In genomic region chr1:179017383-179018326, GRCh38 we compare ENCODE assay signal across 9 cellular contexts. TPM values are rescaled to one million over a fixed set of nuclear protein-coding genes. Genes with fewer than 3 reads are reported as not detected.
DNase-seq lines count a peak whose midpoint lies in the region; ATAC-seq, FAIRE-seq and TF ChIP-seq lines count a peak whose summit lies in the region.
"Had no signal": no experiment of that assay in that cellular context is flagged by ENCODE, and none has a peak within 500 bp of the region (broad histone marks: within the 10 kb centered on the region; RNA-seq: fewer than 3 reads in every experiment).

No MANE protein-coding gene starts in this region.

- H3K79me2 ChIP-seq in Karpas-422 (ENCODE audit: low read length) = no peaks in the 10 kb centered on the region

- FAIRE-seq in A549 (lab: Jason Lieb, UNC) (no peak), bronchial epithelial cell (lab: Jason Lieb, UNC) (no peak)

- H3K27ac Mint-ChIP-seq in stimulated activated naive CD8-positive, alpha-beta T cell treated with anti-CD3 and anti-CD28 coated beads, Interleukin-15, amount 100 ng/mL, for 72 hours = peak overlapping the region in 1 of 2 donors; percentile 42
- H3K27ac Mint-ChIP-seq in activated CD8-positive, alpha-beta memory T cell treated with anti-CD3 and anti-CD28 coated beads, Interleukin-2, amount 10 ng/mL, durations not matched to agents 7 days and 5 days = no peak overlapping the region
- H3K27ac Mint-ChIP-seq: T-helper 1 cell treated with Interleukin-12 subunit alpha and Interleukin-12 subunit beta and Interleukin-4 antibody, amounts not matched to agents 30 μg/mL and 1 μg/mL, for 36 hours had no signal

- WGBS in A549 (ENCODE audit: missing lambda C conversion rate) = 23% methylated on average over 3 of the region's 3 CpGs
- 8% methylated on average over 2 of the region's 3 CpGs for WGBS in mesenchymal stem cell
- WGBS in prostate gland = 46% methylated on average over 3 of the region's 3 CpGs

- H3K27me3 Mint-ChIP-seq in stimulated activated naive CD8-positive, alpha-beta T cell treated with anti-CD3 and anti-CD28 coated beads, Interleukin-15, amount 100 ng/mL, for 72 hours = peaks cover 9% of the 10 kb centered on the region
- peaks cover 3% of the 10 kb centered on the region for H3K27me3 Mint-ChIP-seq in activated CD8-positive, alpha-beta memory T cell treated with anti-CD3 and anti-CD28 coated beads, Interleukin-2, amount 10 ng/mL, durations not matched to agents 7 days and 5 days

- H3K4ac ChIP-seq in mesenchymal stem cell (ENCODE audit: low read depth in 1 of 2, low read length in 2 of 2) = no peak overlapping the region

- CTCF ChIA-PET in A549 (lab: Yijun Ruan, JAX) = interaction anchor here (0.6 to 5.6 kb wide), 9 partner anchors 9 to 805 kb away, joined by 3 to 99 read pairs (median 3); no protein-coding TSS in a partner anchor
- CTCF ChIA-PET in activated CD8-positive, alpha-beta memory T cell treated with anti-CD3 and anti-CD28 coated beads, Interleukin-2, amount 10 ng/mL, durations not matched to agents 7 days and 5 days (lab: Charles Lee) = interaction anchor here (0.7 to 1.2 kb wide), 4 partner anchors 11 to 352 kb away, joined by 3 to 5 read pairs (median 3); no protein-coding TSS in a partner anchor

- H3K27me3 ChIP-seq in bronchial epithelial cell (ENCODE audit: control insufficient read depth, insufficient read depth, low read length) = no peaks in the 10 kb centered on the region
- peaks cover 0 to 3% of the 10 kb centered on the region in 2 experiments for H3K27me3 ChIP-seq in mesenchymal stem cell (ENCODE audit: control insufficient read depth in 1 of 2, insufficient read depth in 1 of 2, low read length in 2 of 2)
- H3K27me3 ChIP-seq in prostate gland (replicated peaks; ENCODE audit: insufficient read depth) = no peaks in the 10 kb centered on the region
- no peaks in the 10 kb centered on the region for H3K27me3 ChIP-seq in Karpas-422 (ENCODE audit: low read length)

- no peak overlapping the region for H2BK120ac ChIP-seq in mesenchymal stem cell (ENCODE audit: low read depth, low read length)

- H3K79me1 ChIP-seq in mesenchymal stem cell (replicated peaks; ENCODE audit: low read length, poor library complexity, severe bottlenecking) = no peaks in the 10 kb centered on the region

- no peak overlapping the region for H2AK5ac ChIP-seq in mesenchymal stem cell (ENCODE audit: low read length, severe bottlenecking)

- no peak for TF ChIP-seq EP300 in A549 (IDR thresholded peaks at IDR 0.05)

- no peak overlapping the region for H3K23ac ChIP-seq in mesenchymal stem cell (ENCODE audit: low read length in 2 of 2)

- TF ChIP-seq POLR2A in A549 (IDR thresholded peaks at IDR 0.05; ENCODE audit: low read length) (no peak), prostate gland (IDR thresholded peaks at IDR 0.05) (no peak)

- H3K9me3 ChIP-seq in A549 = no peaks in the 10 kb centered on the region
- H3K9me3 ChIP-seq in mesenchymal stem cell (ENCODE audit: control insufficient read depth, low read length) = no peaks in the 10 kb centered on the region
- no peaks in the 10 kb centered on the region for H3K9me3 ChIP-seq in prostate gland
- H3K9me3 ChIP-seq in Karpas-422 (ENCODE audit: low read length) = no peaks in the 10 kb centered on the region

- H3K18ac ChIP-seq in mesenchymal stem cell (ENCODE audit: low read depth in 1 of 2, low read length in 2 of 2) = no peak overlapping the region

- no peak overlapping the region for H2BK15ac ChIP-seq in mesenchymal stem cell (ENCODE audit: low read depth, poor library complexity, severe bottlenecking)

- H3K4me1 Mint-ChIP-seq in stimulated activated naive CD8-positive, alpha-beta T cell treated with anti-CD3 and anti-CD28 coated beads, Interleukin-15, amount 100 ng/mL, for 72 hours = no peaks in the 10 kb centered on the region
- H3K4me1 Mint-ChIP-seq in activated CD8-positive, alpha-beta memory T cell treated with anti-CD3 and anti-CD28 coated beads, Interleukin-2, amount 10 ng/mL, durations not matched to agents 7 days and 5 days = no peaks in the 10 kb centered on the region

- H4K91ac ChIP-seq in mesenchymal stem cell (ENCODE audit: low read length) = no peak overlapping the region

- H3K4me3 ChIP-seq in A549 (peak overlapping the region; percentile 19; the same call in 2 of the 3 replicates), bronchial epithelial cell (ENCODE audit: low read depth, low read length) (no peak overlapping the region), mesenchymal stem cell (ENCODE audit: insufficient read depth in 1 of 2, low read depth in 1 of 2, low read length in 2 of 2) (peak overlapping the region in 1 of 2 experiments; percentile 51), prostate gland (no peak overlapping the region), Karpas-422 (ENCODE audit: low read length) (no peak overlapping the region)

- intact Hi-C loops in prostate gland (cut with DNase I) = no loop called here

- no peak overlapping the region for H3K14ac ChIP-seq in mesenchymal stem cell (ENCODE audit: low read length in 2 of 2)

- H3K4me2 ChIP-seq in A549 = peak overlapping the region; percentile 76
- H3K4me2 ChIP-seq in mesenchymal stem cell (ENCODE audit: low read length, poor library complexity, severe bottlenecking) = no peak overlapping the region
- H3K4me2 ChIP-seq in Karpas-422 (ENCODE audit: low read depth, low read length, poor library complexity, severe bottlenecking) = no peak overlapping the region

- no peaks in the 10 kb centered on the region for H4K20me1 ChIP-seq in Karpas-422 (ENCODE audit: insufficient read depth, low read depth, low read length)

- no peaks in the 10 kb centered on the region for H3K9me2 ChIP-seq in Karpas-422 (replicated peaks; ENCODE audit: insufficient read depth, low read length)

- H3K27ac ChIP-seq in A549 (peak overlapping the region; percentile 60 to 82), mesenchymal stem cell (ENCODE audit: low read length, poor library complexity, severe bottlenecking) (no peak overlapping the region), prostate gland (no peak overlapping the region), Karpas-422 (ENCODE audit: low read length) (no peak overlapping the region)

- ATAC-seq in A549 = peak in 1 of 2 experiments; percentile 52; a peak in 3 of 6 replicates
- no peak for ATAC-seq in stimulated activated naive CD8-positive, alpha-beta T cell treated with anti-CD3 and anti-CD28 coated beads, Interleukin-15, amount 100 ng/mL, for 72 hours
- ATAC-seq in activated CD8-positive, alpha-beta memory T cell treated with anti-CD3 and anti-CD28 coated beads, Interleukin-2, amount 10 ng/mL, durations not matched to agents 7 days and 5 days = no peak

- H3K9ac ChIP-seq in mesenchymal stem cell (ENCODE audit: low read length) (peak overlapping the region; percentile 56), Karpas-422 (ENCODE audit: low read length) (no peak overlapping the region)

- H2AFZ ChIP-seq in mesenchymal stem cell (ENCODE audit: low read depth, low read length) = no peak overlapping the region
- no peak overlapping the region for H2AFZ ChIP-seq in Karpas-422 (ENCODE audit: low read length)

- TF ChIP-seq RAD21 in A549 (conservative IDR thresholded peaks at IDR 0.05 in 1 of 2, IDR thresholded peaks at IDR 0.05 in 1 of 2) = no peak

- DNase-seq in A549 (ENCODE audit: low read depth in 1 of 2, low spot score in 1 of 2) (peak; percentile 40 to 56), M059J (ENCODE audit: low read depth) (peak; percentile 65), bronchial epithelial cell (ENCODE audit: low read depth) (peak; percentile 67), mesenchymal stem cell (peak; percentile 56), prostate gland (ENCODE audit: low spot score) (no peak), Karpas-422 (no peak)
- DNase-seq in stimulated activated naive CD8-positive, alpha-beta T cell treated with anti-CD3 and anti-CD28 coated beads, Interleukin-15, amount 100 ng/mL, for 72 hours = no peak
- DNase-seq in activated CD8-positive, alpha-beta memory T cell treated with anti-CD3 and anti-CD28 coated beads, Interleukin-2, amount 10 ng/mL, durations not matched to agents 7 days and 5 days = no peak

- H3K4me3 Mint-ChIP-seq in stimulated activated naive CD8-positive, alpha-beta T cell treated with anti-CD3 and anti-CD28 coated beads, Interleukin-15, amount 100 ng/mL, for 72 hours = no peak overlapping the region
- no peak overlapping the region for H3K4me3 Mint-ChIP-seq in activated CD8-positive, alpha-beta memory T cell treated with anti-CD3 and anti-CD28 coated beads, Interleukin-2, amount 10 ng/mL, durations not matched to agents 7 days and 5 days
- H3K4me3 Mint-ChIP-seq: T-helper 1 cell treated with Interleukin-12 subunit alpha and Interleukin-12 subunit beta and Interleukin-4 antibody, amounts not matched to agents 30 μg/mL and 1 μg/mL, for 36 hours had no signal

- POLR2A ChIA-PET in A549 (lab: Yijun Ruan, JAX) = no interaction called here

- H3K36me3 ChIP-seq in bronchial epithelial cell (ENCODE audit: control insufficient read depth, insufficient read depth, low read length) (no peaks in the 10 kb centered on the region), mesenchymal stem cell (ENCODE audit: control insufficient read depth in 1 of 2, insufficient read depth in 2 of 2, low read depth in 1 of 2, low read length in 2 of 2) (peaks cover 0 to 2% of the 10 kb centered on the region in 2 experiments), prostate gland (no peaks in the 10 kb centered on the region), Karpas-422 (ENCODE audit: insufficient read depth, low read length) (no peaks in the 10 kb centered on the region)

- H3K36me3 Mint-ChIP-seq in activated CD8-positive, alpha-beta memory T cell treated with anti-CD3 and anti-CD28 coated beads, Interleukin-2, amount 10 ng/mL, durations not matched to agents 7 days and 5 days = no peaks in the 10 kb centered on the region

- H2BK5ac ChIP-seq in mesenchymal stem cell (ENCODE audit: low read depth, low read length, poor library complexity, severe bottlenecking) = no peak overlapping the region

- H3K9me3 Mint-ChIP-seq in stimulated activated naive CD8-positive, alpha-beta T cell treated with anti-CD3 and anti-CD28 coated beads, Interleukin-15, amount 100 ng/mL, for 72 hours = no peaks in the 10 kb centered on the region
- no peaks in the 10 kb centered on the region for H3K9me3 Mint-ChIP-seq in activated CD8-positive, alpha-beta memory T cell treated with anti-CD3 and anti-CD28 coated beads, Interleukin-2, amount 10 ng/mL, durations not matched to agents 7 days and 5 days (ENCODE audit: low read depth)
- H3K9me3 Mint-ChIP-seq: T-helper 1 cell treated with Interleukin-12 subunit alpha and Interleukin-12 subunit beta and Interleukin-4 antibody, amounts not matched to agents 30 μg/mL and 1 μg/mL, for 36 hours had no signal

- peaks cover 36% of the 10 kb centered on the region for H3K4me1 ChIP-seq in A549
- H3K4me1 ChIP-seq in mesenchymal stem cell (ENCODE audit: control insufficient read depth, insufficient read depth, low read depth, low read length) = peaks cover 4% of the 10 kb centered on the region
- H3K4me1 ChIP-seq in prostate gland (replicated peaks) = no peaks in the 10 kb centered on the region
- H3K4me1 ChIP-seq in Karpas-422 (ENCODE audit: low read length) = no peaks in the 10 kb centered on the region

- TF ChIP-seq CTCF in A549 (IDR thresholded peaks at IDR 0.05) (no peak), bronchial epithelial cell (IDR thresholded peaks at IDR 0.05; ENCODE audit: insufficient read depth, low read length, severe bottlenecking) (no peak), prostate gland (IDR thresholded peaks at IDR 0.05) (no peak)

- H4K8ac ChIP-seq in mesenchymal stem cell (ENCODE audit: low read length) = no peak overlapping the region

- peak overlapping the region in 1 of 2 experiments; percentile 68 for H2BK12ac ChIP-seq in mesenchymal stem cell (ENCODE audit: low read length in 2 of 2)

RNA-seq across cellular contexts. Expression of gene FAM20B, which starts 8.0 kb away (rescaled TPM):
- polyA plus RNA-seq in A549 (2011; rRNA removed) (34.9 and 35.3 TPM in 2 replicates), A549 (2017; fragmentation: RNase III; extraction: RNeasy Plus Mini Kit Qiagen cat#74134 plus additional on column Dnase treatment) (24.2 to 25.3 TPM (median 25.3 TPM) in 3 replicates)
- polyA plus RNA-seq in A549 (2012; cell fraction: cytosol; rRNA removed) = 9.1 and 11.2 TPM in 2 replicates
- polyA plus RNA-seq in A549 (2012; cell fraction: nucleus; rRNA removed) = 4.5 and 6.5 TPM in 2 replicates
- 39.9 and 53.4 TPM in 2 replicates for polyA minus RNA-seq in A549 (2011; rRNA and poly(A)+ RNA removed)
- total RNA-seq in M059J (2014; rRNA removed; shearing (Covaris generic)) = 27.9 and 43.0 TPM in 2 replicates
- total RNA-seq in bronchial epithelial cell (39.5 and 51.1 TPM in 2 replicates), prostate gland (10 to 100 TPM; 20.1 to 21.6 TPM)
- 19.5 TPM for polyA plus RNA-seq in mesenchymal stem cell (2013, experiment 1 of 2)
- polyA plus RNA-seq in mesenchymal stem cell (2013, experiment 2 of 2) = 19.9 TPM
- 10 to 100 TPM; 23.8 to 30.7 TPM for total RNA-seq in activated CD8-positive, alpha-beta memory T cell treated with anti-CD3 and anti-CD28 coated beads, Interleukin-2, amount 10 ng/mL, durations not matched to agents 7 days and 5 days
- 23.2 and 30.0 TPM in 2 replicates for total RNA-seq in Karpas-422 (2014; rRNA removed; shearing (Covaris generic); ENCODE audit: low replicate concordance)

Comparison
In these comparisons a context has a peak if more than half of its experiments do, and no peak if none do; other contexts are left out.
1. DNase-seq: peak in A549 (2 of 2), M059J (single experiment), bronchial epithelial cell (single experiment) and mesenchymal stem cell (single experiment); none in prostate gland (single experiment), stimulated activated naive CD8-positive, alpha-beta T cell treated with anti-CD3 and anti-CD28 coated beads, Interleukin-15, amount 100 ng/mL, for 72 hours (0 of 2), activated CD8-positive, alpha-beta memory T cell treated with anti-CD3 and anti-CD28 coated beads, Interleukin-2, amount 10 ng/mL, durations not matched to agents 7 days and 5 days (single experiment) and Karpas-422 (single experiment).
2. H3K27ac ChIP-seq: peak in A549 (2 of 2); none in mesenchymal stem cell (single experiment), prostate gland (0 of 2) and Karpas-422 (single experiment).